ENCODE assay signal across 16 cellular contexts in the genomic region with DNA sequence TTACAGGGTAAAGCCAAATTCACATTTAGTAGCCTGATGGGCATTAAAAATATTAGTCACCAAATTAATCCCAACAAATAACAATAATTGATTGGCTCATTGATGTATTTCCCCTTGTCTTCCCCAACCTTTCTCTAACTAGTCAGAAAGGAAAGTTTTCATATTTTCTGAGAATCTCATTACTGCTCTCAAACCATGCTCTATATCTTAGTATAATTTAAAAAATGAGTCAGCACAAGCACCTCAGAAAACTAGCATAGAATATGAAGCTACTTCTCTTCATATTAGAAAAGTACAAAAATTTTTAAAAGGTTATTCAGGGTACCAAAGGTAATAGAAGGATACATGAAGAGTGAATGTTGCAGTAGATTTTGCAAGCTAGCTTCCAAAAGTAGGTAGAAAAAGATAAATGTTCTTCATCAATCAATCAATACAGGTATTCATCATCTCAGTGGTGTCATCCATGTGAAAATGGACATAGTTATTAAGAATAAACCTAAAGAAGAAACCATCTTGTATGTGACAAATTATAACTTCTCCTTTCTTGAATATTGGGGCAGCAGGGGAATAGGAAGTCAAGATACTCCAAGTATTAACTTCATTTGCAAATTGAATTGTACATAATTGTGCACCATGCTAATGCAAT. TPM values are rescaled to one million over a fixed set of nuclear protein-coding genes. Genes with fewer than 3 reads are reported as not detected.
DNase-seq lines count a peak whose midpoint lies in the region; ATAC-seq, FAIRE-seq and TF ChIP-seq lines count a peak whose summit lies in the region.
"Had no signal": no experiment of that assay in that cellular context is flagged by ENCODE, and none has a peak within 500 bp of the region (broad histone marks: within the 10 kb centered on the region; RNA-seq: fewer than 3 reads in every experiment).

No MANE protein-coding gene starts in this region.

- H3K4me3 Mint-ChIP-seq in activated T-cell treated with anti-CD3 and anti-CD28 coated beads, Interleukin-2, amount 50 U/mL, for 72 hours, result peak overlapping the region; percentile 88 to 89
- H3K4me3 Mint-ChIP-seq in stimulated activated naive CD8-positive, alpha-beta T cell treated with anti-CD3 and anti-CD28 coated beads, Interleukin-15, amount 100 ng/mL, for 72 hours, result peak overlapping the region; percentile 80 to 99

- no peaks in the 10 kb centered on the region for H3K9me3 ChIP-seq in Panc1 (ENCODE audit: control insufficient read depth, insufficient read depth, low read depth, low read length)
- H3K9me3 ChIP-seq in K562 (replicated peaks; ENCODE audit: control insufficient read depth, insufficient read depth, low read depth, low read length), result no peaks in the 10 kb centered on the region
- no peaks in the 10 kb centered on the region for H3K9me3 ChIP-seq in ascending aorta
- H3K9me3 ChIP-seq: colonic mucosa had no signal

- H3K36me3 ChIP-seq in Panc1 (ENCODE audit: control insufficient read depth, insufficient read depth, low read length) (no peaks in the 10 kb centered on the region; the same call in 1 of the 2 replicates), K562 (ENCODE audit: control insufficient read depth, insufficient read depth, low read length) (peaks cover 51% of the 10 kb centered on the region), ascending aorta (no peaks in the 10 kb centered on the region)
- H3K36me3 ChIP-seq: colonic mucosa had no signal

- peak overlapping the region; percentile 95 for H3K4me2 ChIP-seq in K562 (ENCODE audit: insufficient read depth, low read length)

- no peak overlapping the region for H2AFZ ChIP-seq in K562 (ENCODE audit: low read depth, low read length)

- H3K36me3 Mint-ChIP-seq in activated T-cell treated with anti-CD3 and anti-CD28 coated beads, Interleukin-2, amount 50 U/mL, for 72 hours (ENCODE audit: insufficient read depth in 2 of 2), result peaks cover 11 to 21% of the 10 kb centered on the region in 2 donors

- H3K27me3 ChIP-seq in Panc1 (ENCODE audit: control insufficient read depth, insufficient read depth, low read length), result no peaks in the 10 kb centered on the region
- no peaks in the 10 kb centered on the region for H3K27me3 ChIP-seq in K562 (ENCODE audit: control insufficient read depth in 2 of 2, insufficient read depth in 2 of 2, low read length in 2 of 2)
- no peaks in the 10 kb centered on the region for H3K27me3 ChIP-seq in ascending aorta
- H3K27me3 ChIP-seq: colonic mucosa had no signal

- BruUV-seq in Panc1 (replicated peaks; lab: Mats Ljungman, UMichigan) (no TSS peak), K562 (replicated peaks; lab: Mats Ljungman, UMichigan) (no TSS peak)

- no peaks in the 10 kb centered on the region for H3K27me3 Mint-ChIP-seq in activated T-cell treated with anti-CD3 and anti-CD28 coated beads, Interleukin-2, amount 50 U/mL, for 72 hours (ENCODE audit: low read depth)
- H3K27me3 Mint-ChIP-seq in stimulated activated naive CD8-positive, alpha-beta T cell treated with anti-CD3 and anti-CD28 coated beads, Interleukin-15, amount 100 ng/mL, for 72 hours, result no peaks in the 10 kb centered on the region

- intact Hi-C loops in Panc1 (cut with micrococcal nuclease; ENCODE audit: unreplicated experiment), result loop anchor here (5.0 kb wide), 1 partner anchor 49 kb away; no protein-coding TSS in a partner anchor
- intact Hi-C loops in K562 (cut with micrococcal nuclease), result no loop called here
- intact Hi-C loops in ascending aorta (cut with DNase I), result no loop called here

- POLR2A ChIA-PET in Panc1 (lab: Charles Lee), result no interaction called here
- POLR2A ChIA-PET in K562 (lab: Yijun Ruan, JAX), result interaction anchor here (0.6 to 5.2 kb wide), 5 partner anchors 8 to 1763 kb away, joined by 3 to 41 read pairs (median 3); no protein-coding TSS in a partner anchor

- H3K9ac ChIP-seq in K562 (ENCODE audit: insufficient read depth in 1 of 2, low read depth in 2 of 2, low read length in 2 of 2), result peak overlapping the region in 1 of 2 experiments; percentile 84; a peak in 3 of 4 replicates

- no peak for TF ChIP-seq EP300 in K562 (IDR thresholded peaks at IDR 0.05; ENCODE audit: low read length)

- no peak for TF ChIP-seq RAD21 in K562 (CRISPR knock-in tag; conservative IDR thresholded peaks at IDR 0.05 in 1 of 2, IDR thresholded peaks at IDR 0.05 in 1 of 2)

- no peaks in the 10 kb centered on the region for H3K9me3 Mint-ChIP-seq in activated T-cell treated with anti-CD3 and anti-CD28 coated beads, Interleukin-2, amount 50 U/mL, for 72 hours
- H3K9me3 Mint-ChIP-seq in stimulated activated naive CD8-positive, alpha-beta T cell treated with anti-CD3 and anti-CD28 coated beads, Interleukin-15, amount 100 ng/mL, for 72 hours, result no peaks in the 10 kb centered on the region

- peak; percentile 26 to 37 for ATAC-seq in activated T-cell treated with anti-CD3 and anti-CD28 coated beads, Interleukin-2, amount 50 U/mL, for 72 hours (replicated peaks in 1 of 2)
- ATAC-seq in Panc1 (no peak), K562 (no peak)
- ATAC-seq in stimulated activated naive CD8-positive, alpha-beta T cell treated with anti-CD3 and anti-CD28 coated beads, Interleukin-15, amount 100 ng/mL, for 72 hours, result no peak

- H3K4me1 Mint-ChIP-seq in activated T-cell treated with anti-CD3 and anti-CD28 coated beads, Interleukin-2, amount 50 U/mL, for 72 hours (ENCODE audit: low read depth), result peaks cover 82% of the 10 kb centered on the region
- peaks cover 78% of the 10 kb centered on the region for H3K4me1 Mint-ChIP-seq in stimulated activated naive CD8-positive, alpha-beta T cell treated with anti-CD3 and anti-CD28 coated beads, Interleukin-15, amount 100 ng/mL, for 72 hours

- TF ChIP-seq POLR2A in K562 (conservative IDR thresholded peaks at IDR 0.05), result no peak

- peak overlapping the region; percentile 86 for H3K27ac Mint-ChIP-seq in activated T-cell treated with anti-CD3 and anti-CD28 coated beads, Interleukin-2, amount 50 U/mL, for 72 hours
- peak overlapping the region in 1 of 2 donors; percentile 66 for H3K27ac Mint-ChIP-seq in stimulated activated naive CD8-positive, alpha-beta T cell treated with anti-CD3 and anti-CD28 coated beads, Interleukin-15, amount 100 ng/mL, for 72 hours

- peak overlapping the region; percentile 94 for H3K27ac ChIP-seq in Panc1 (ENCODE audit: low read length)
- H3K27ac ChIP-seq in K562 (ENCODE audit: extremely low read depth, low read depth, low read length), result peak overlapping the region; percentile 93
- H3K27ac ChIP-seq in ascending aorta, result no peak overlapping the region
- H3K27ac ChIP-seq: colonic mucosa had no signal

- H3K4me3 ChIP-seq in Panc1 (ENCODE audit: low read depth in 2 of 2, low read length in 2 of 2) (peak overlapping the region in 1 of 2 experiments; percentile 55; a peak in 2 of 4 replicates), K562 (peak overlapping the region; percentile 81), ascending aorta (no peak overlapping the region)
- H3K4me3 ChIP-seq: colonic mucosa had no signal

- CTCF ChIA-PET in Panc1 (lab: Charles Lee), result no interaction called here
- CTCF ChIA-PET in K562 (lab: Yijun Ruan, JAX; ENCODE audit: low intra/inter-chr PET ratio), result no interaction called here

- TF ChIP-seq CTCF in Panc1 (IDR thresholded peaks at IDR 0.05), result no peak
- TF ChIP-seq CTCF in K562 (IDR thresholded peaks at IDR 0.05 in 2 of 3, conservative IDR thresholded peaks at IDR 0.05 in 1 of 3; ENCODE audit: insufficient read depth in 2 of 3, low read depth in 1 of 3, low read length in 3 of 3), result no peak
- no peak for TF ChIP-seq CTCF in ascending aorta (IDR thresholded peaks at IDR 0.05)

- FAIRE-seq in K562 (lab: Jason Lieb, UNC), result no peak
- FAIRE-seq: astrocyte, GM18507 had no signal

- DNase-seq in activated T-cell treated with anti-CD3 and anti-CD28 coated beads, Interleukin-2, amount 50 U/mL, for 72 hours, result no peak
- DNase-seq in activated T-cell treated with anti-CD3 and anti-CD28 coated beads, Interleukin-2, amount 50 U/mL, for 48 hours, result no peak
- no peak for DNase-seq in Panc1 (ENCODE audit: low read depth, low spot score)
- no peak for DNase-seq in K562 (ENCODE audit: extremely low read depth in 1 of 4, low spot score in 3 of 4)
- DNase-seq in stimulated activated naive CD8-positive, alpha-beta T cell treated with anti-CD3 and anti-CD28 coated beads, Interleukin-15, amount 100 ng/mL, for 72 hours, result no peak
- no peak for DNase-seq in amniotic stem cell (lab: John Stamatoyannopoulos, UW)
- no peak for DNase-seq in NCI-H82 (lab: John Stamatoyannopoulos, UW)
- DNase-seq in ascending aorta (ENCODE audit: low spot score in 2 of 2), result no peak
- DNase-seq: activated CD8-positive, alpha-beta memory T cell treated with anti-CD3 and anti-CD28 coated beads, Interleukin-2, amount 50 U/mL, for 48 hours; colonic mucosa; DMS 273 treated with DMSO at 0.1 percent for 48 hours; NCI-H1436 treated with DMSO at 0.1 percent for 48 hours; NCI-H226; stimulated activated CD4-positive, alpha-beta T cell treated with anti-CD3 and anti-CD28 coated beads, Interleukin-12 subunit alpha, Interleukin-12 subunit beta, amount 100 ng/mL, for 4 hours had no signal

- H3K79me2 ChIP-seq in K562 (ENCODE audit: control insufficient read depth, insufficient read depth, low read length), result peaks cover 98% of the 10 kb centered on the region

- no peaks in the 10 kb centered on the region for H3K9me1 ChIP-seq in K562 (ENCODE audit: control insufficient read depth, insufficient read depth, low read length)

- H4K20me1 ChIP-seq in K562 (replicated peaks; ENCODE audit: control insufficient read depth, insufficient read depth, low read length), result no peaks in the 10 kb centered on the region

- in situ Hi-C loops in Panc1 (cut with HindIII; ENCODE audit: low pct_unique_long_range_greater_than_20kb, low sequenced_read_pairs) (no loop called here), K562 (cut with MboI) (no loop called here)

- peaks cover 57% of the 10 kb centered on the region for H3K4me1 ChIP-seq in Panc1 (ENCODE audit: control insufficient read depth, insufficient read depth, low read length)
- H3K4me1 ChIP-seq in K562 (replicated peaks in 1 of 2; ENCODE audit: control insufficient read depth in 2 of 2, insufficient read depth in 2 of 2, low read length in 2 of 2), result peaks cover 15 to 16% of the 10 kb centered on the region in 2 experiments; a peak in 4 of 5 replicates
- H3K4me1 ChIP-seq in ascending aorta, result peaks cover 0 to 8% of the 10 kb centered on the region in 2 donors

RNA-seq across cellular contexts. Expression of gene STAT5B, which starts 4.8 kb away (rescaled TPM):
- 100 to 1,000 TPM; 252 to 269 TPM for total RNA-seq in activated T-cell treated with anti-CD3 and anti-CD28 coated beads, Interleukin-2, amount 50 U/mL, for 72 hours
- 102 TPM for total RNA-seq in Panc1 (2021; ENCODE audit: unreplicated experiment)
- polyA plus RNA-seq in Panc1 (2012; ENCODE audit: insufficient read length), result 66.5 TPM
- 425 and 510 TPM in 2 replicates for total RNA-seq in K562 (2011; cell fraction: chromatin; rRNA removed; ENCODE audit: low replicate concordance)
- 258 and 266 TPM in 2 replicates for total RNA-seq in K562 (2011; cell fraction: nucleolus; rRNA removed)
- total RNA-seq in K562 (2011; cell fraction: nucleoplasm; rRNA removed), result 265 and 278 TPM in 2 replicates
- 92.4 and 113 TPM in 2 replicates for total RNA-seq in K562 (2014; rRNA removed)
- total RNA-seq in K562 (2014; rRNA removed; fragmentation: Illumina TruSeq; extraction: Trizol), result 75.5 and 75.7 TPM in 2 replicates
- 63.5 and 65.2 TPM in 2 replicates for total RNA-seq in K562 (2015; rRNA removed; fragmentation: Illumina TruSeq; extraction: Trizol)
- 134 TPM in 2 replicates for total RNA-seq in K562 (2021)
- polyA plus RNA-seq in K562 (2011; rRNA removed), result 147 and 176 TPM in 2 replicates
- polyA plus RNA-seq in K562 (2011; cell fraction: cytosol; rRNA removed), result 94.2 and 122 TPM in 2 replicates
- 190 and 298 TPM in 2 replicates for polyA plus RNA-seq in K562 (2011; cell fraction: nucleus; rRNA removed)
- 79.5 and 138 TPM in 2 replicates for polyA plus RNA-seq in K562 (2012)
- polyA plus RNA-seq in K562 (2014; fragmentation: Illumina TruSeq; extraction: Trizol), result 117 and 130 TPM in 2 replicates
- polyA plus RNA-seq in K562 (2014; fragmentation: Nextera tagmentation; extraction: Ambion mirVana), result 10 to 100 TPM; 20.8 to 23.5 TPM
- polyA plus RNA-seq in K562 (2014; rRNA removed), result 109 and 124 TPM in 2 replicates
- polyA minus RNA-seq in K562 (2011; rRNA and poly(A)+ RNA removed), result 101 and 127 TPM in 2 replicates
- 79.7 and 81.7 TPM in 2 replicates for polyA minus RNA-seq in K562 (2011; cell fraction: cytosol; rRNA and poly(A)+ RNA removed)
- polyA minus RNA-seq in K562 (2011; cell fraction: nucleus; rRNA and poly(A)+ RNA removed), result 54.4 and 60.3 TPM in 2 replicates
- 80.6 TPM for total RNA-seq in ascending aorta

RNA-seq across cellular contexts. Expression of gene STAT5A, which starts 16.9 kb away (rescaled TPM):
- 100 to 1,000 TPM; 243 to 264 TPM for total RNA-seq in activated T-cell treated with anti-CD3 and anti-CD28 coated beads, Interleukin-2, amount 50 U/mL, for 72 hours
- total RNA-seq in Panc1 (2021; ENCODE audit: unreplicated experiment), result 26.7 TPM
- 37.3 TPM for polyA plus RNA-seq in Panc1 (2012; ENCODE audit: insufficient read length)
- 251 and 757 TPM in 2 replicates for total RNA-seq in K562 (2011; cell fraction: chromatin; rRNA removed; ENCODE audit: low replicate concordance)
- total RNA-seq in K562 (2011; cell fraction: nucleolus; rRNA removed), result 428 and 505 TPM in 2 replicates
- 262 and 311 TPM in 2 replicates for total RNA-seq in K562 (2011; cell fraction: nucleoplasm; rRNA removed)
- 391 and 467 TPM in 2 replicates for total RNA-seq in K562 (2014; rRNA removed)
- total RNA-seq in K562 (2014; rRNA removed; fragmentation: Illumina TruSeq; extraction: Trizol), result 156 and 174 TPM in 2 replicates
- 177 and 195 TPM in 2 replicates for total RNA-seq in K562 (2015; rRNA removed; fragmentation: Illumina TruSeq; extraction: Trizol)
- total RNA-seq in K562 (2021), result 377 and 414 TPM in 2 replicates
- polyA plus RNA-seq in K562 (2011; rRNA removed), result 131 and 196 TPM in 2 replicates
- polyA plus RNA-seq in K562 (2011; cell fraction: cytosol; rRNA removed), result 76.7 and 247 TPM in 2 replicates
- polyA plus RNA-seq in K562 (2011; cell fraction: nucleus; rRNA removed), result 268 and 853 TPM in 2 replicates
- 303 and 408 TPM in 2 replicates for polyA plus RNA-seq in K562 (2012)
- polyA plus RNA-seq in K562 (2014; fragmentation: Illumina TruSeq; extraction: Trizol), result 379 and 415 TPM in 2 replicates
- polyA plus RNA-seq in K562 (2014; fragmentation: Nextera tagmentation; extraction: Ambion mirVana), result 10 to 100 TPM; 79.9 to 81.8 TPM
- polyA plus RNA-seq in K562 (2014; rRNA removed), result 239 and 248 TPM in 2 replicates
- 114 and 250 TPM in 2 replicates for polyA minus RNA-seq in K562 (2011; rRNA and poly(A)+ RNA removed)
- 124 and 299 TPM in 2 replicates for polyA minus RNA-seq in K562 (2011; cell fraction: cytosol; rRNA and poly(A)+ RNA removed)
- polyA minus RNA-seq in K562 (2011; cell fraction: nucleus; rRNA and poly(A)+ RNA removed), result 105 and 217 TPM in 2 replicates
- total RNA-seq in ascending aorta, result 105 TPM

Comparison
In these comparisons a context has a peak if more than half of its experiments do, and no peak if none do; other contexts are left out.
1. ATAC-seq: peak in activated T-cell treated with anti-CD3 and anti-CD28 coated beads, Interleukin-2, amount 50 U/mL, for 72 hours (2 of 2); none in Panc1 (single experiment), K562 (single experiment) and stimulated activated naive CD8-positive, alpha-beta T cell treated with anti-CD3 and anti-CD28 coated beads, Interleukin-15, amount 100 ng/mL, for 72 hours (single experiment).
2. H3K27ac ChIP-seq: peak in Panc1 (single experiment) and K562 (single experiment); none in ascending aorta (0 of 2).